Comparison of ENCODE assay signal across 14 cellular contexts in genomic region chr3:181782306-181782924, GRCh38.
DNase-seq lines count a peak whose midpoint lies in the region; FAIRE-seq lines count a peak whose summit lies in the region.
"Had no signal": no experiment of that assay in that cellular context is flagged by ENCODE, and none has a peak within 500 bp of the region (broad histone marks: within the 10 kb centered on the region; RNA-seq: fewer than 3 reads in every experiment).

No MANE protein-coding gene starts in this region.

- no peaks in the 10 kb centered on the region for H3K79me2 ChIP-seq in trophoblast cell (ENCODE audit: control insufficient read depth, insufficient read depth, low read length, poor library complexity)

- no peak overlapping the region for H2BK12ac ChIP-seq in neuronal stem cell (ENCODE audit: low read length)
- H2BK12ac ChIP-seq in trophoblast cell (ENCODE audit: low read length), result no peak overlapping the region

- H3K4ac ChIP-seq in neuronal stem cell (ENCODE audit: low read length) (no peak overlapping the region), trophoblast cell (ENCODE audit: low read depth, low read length) (no peak overlapping the region)

- DNase-seq in H4 (ENCODE audit: low spot score), result peak; percentile 76
- peak; percentile 79 for DNase-seq in RCC 7860 (ENCODE audit: low spot score)
- no peak for DNase-seq in epithelial cell of prostate (ENCODE audit: low read depth, low spot score)
- no peak for DNase-seq in neuronal stem cell (ENCODE audit: low spot score)
- DNase-seq in trophoblast cell, result no peak
- no peak for DNase-seq in NCI-H187 (lab: John Stamatoyannopoulos, UW)
- no peak for DNase-seq in caudate nucleus (lab: John Stamatoyannopoulos, UW)
- no peak for DNase-seq in NCI-H2107 treated with DMSO at 0.1 percent for 48 hours (lab: John Stamatoyannopoulos, UW; ENCODE audit: unreplicated experiment)
- DNase-seq: activated effector memory CD4-positive, alpha-beta T cell treated with Interleukin-2 at 50 U/mL for 16 hours; CD4-positive, alpha-beta T cell; dorsolateral prefrontal cortex; naive thymus-derived CD4-positive, alpha-beta T cell; NCI-H2107; SIG-M5 had no signal

- FAIRE-seq in RCC 7860 (lab: Jason Lieb, UNC), result peak; percentile 84

- no peak overlapping the region for H3K23ac ChIP-seq in neuronal stem cell (ENCODE audit: low read depth, low read length, poor library complexity)
- no peak overlapping the region for H3K23ac ChIP-seq in trophoblast cell (ENCODE audit: low read length)

- H4K12ac ChIP-seq in trophoblast cell (ENCODE audit: low read depth, low read length), result no peak overlapping the region

- no peak overlapping the region for H2BK5ac ChIP-seq in neuronal stem cell (ENCODE audit: low read length)
- H2BK5ac ChIP-seq in trophoblast cell (ENCODE audit: low read depth, low read length, poor library complexity), result no peak overlapping the region

- H3K9me3 ChIP-seq in neuronal stem cell (replicated peaks in 1 of 2; ENCODE audit: control insufficient read depth in 2 of 2, insufficient read depth in 1 of 2, low read depth in 1 of 2, low read length in 2 of 2) (no peaks in the 10 kb centered on the region), trophoblast cell (ENCODE audit: insufficient read depth, low read depth, low read length) (no peaks in the 10 kb centered on the region)

- H3K27me3 ChIP-seq in neuronal stem cell (ENCODE audit: control insufficient read depth in 3 of 3, insufficient read depth in 3 of 3, low read depth in 1 of 3, low read length in 3 of 3), result no peaks in the 10 kb centered on the region
- no peaks in the 10 kb centered on the region for H3K27me3 ChIP-seq in trophoblast cell (ENCODE audit: insufficient read depth, low read length)
- H3K27me3 ChIP-seq: dorsolateral prefrontal cortex had no signal

- H3K18ac ChIP-seq in neuronal stem cell (ENCODE audit: low read length) (no peak overlapping the region), trophoblast cell (ENCODE audit: low read length) (no peak overlapping the region)

- H3K27ac ChIP-seq in epithelial cell of prostate (peak overlapping the region; percentile 52), neuronal stem cell (replicated peaks; ENCODE audit: low read length) (no peak overlapping the region), trophoblast cell (ENCODE audit: low read depth, low read length) (no peak overlapping the region), caudate nucleus (ENCODE audit: low read depth, low read length) (no peak overlapping the region)
- H3K27ac ChIP-seq: dorsolateral prefrontal cortex had no signal

- H3K4me3 ChIP-seq in neuronal stem cell (ENCODE audit: low read length in 2 of 2) (no peak overlapping the region), trophoblast cell (ENCODE audit: low read depth, low read length) (no peak overlapping the region)
- H3K4me3 ChIP-seq: dorsolateral prefrontal cortex had no signal

- H3K4me2 ChIP-seq in neuronal stem cell (ENCODE audit: insufficient read depth, low read length, poor library complexity, severe bottlenecking) (no peak overlapping the region), trophoblast cell (ENCODE audit: low read length) (no peak overlapping the region)

- H2AK5ac ChIP-seq in neuronal stem cell (ENCODE audit: low read depth, low read length) (no peak overlapping the region), trophoblast cell (ENCODE audit: low read length) (no peak overlapping the region)

- no peak overlapping the region for H2BK15ac ChIP-seq in neuronal stem cell (ENCODE audit: low read length)

- no CpG with 5 or more reads among the region's 1 CpG for WGBS in neuronal stem cell (ENCODE audit: extremely low coverage in 2 of 2, insufficient read length in 2 of 2, insufficient replicate concordance in 1 of 2), 2 donors
- no CpG with 5 or more reads among the region's 1 CpG for WGBS in trophoblast cell (ENCODE audit: extremely low coverage, insufficient coverage, insufficient read length)

- no peaks in the 10 kb centered on the region for H3K36me3 ChIP-seq in neuronal stem cell (replicated peaks in 1 of 2; ENCODE audit: control insufficient read depth in 2 of 2, insufficient read depth in 2 of 2, low read length in 2 of 2)
- H3K36me3 ChIP-seq in trophoblast cell (ENCODE audit: control insufficient read depth in 1 of 2, insufficient read depth in 2 of 2, low read length in 2 of 2), result no peaks in the 10 kb centered on the region

- no peaks in the 10 kb centered on the region for H3K79me1 ChIP-seq in neuronal stem cell (ENCODE audit: low read depth, low read length)
- no peaks in the 10 kb centered on the region for H3K79me1 ChIP-seq in trophoblast cell (ENCODE audit: low read length)

- H3K14ac ChIP-seq in neuronal stem cell (ENCODE audit: low read length), result no peak overlapping the region
- H3K14ac ChIP-seq in trophoblast cell (ENCODE audit: low read length), result no peak overlapping the region

- H2AFZ ChIP-seq in neuronal stem cell (ENCODE audit: low read length), result peak overlapping the region; percentile 60
- no peak overlapping the region for H2AFZ ChIP-seq in trophoblast cell (ENCODE audit: insufficient read depth, low read length, poor library complexity)

- no peak overlapping the region for H4K91ac ChIP-seq in neuronal stem cell (ENCODE audit: low read depth, low read length, poor library complexity)
- no peak overlapping the region for H4K91ac ChIP-seq in trophoblast cell (ENCODE audit: low read depth, low read length)

- no peak overlapping the region for H2BK120ac ChIP-seq in neuronal stem cell (ENCODE audit: low read depth, low read length)
- no peak overlapping the region for H2BK120ac ChIP-seq in trophoblast cell (ENCODE audit: insufficient read depth, low read length, poor library complexity)

- H3K9ac ChIP-seq in neuronal stem cell (ENCODE audit: low read depth, low read length, poor library complexity) (no peak overlapping the region), trophoblast cell (ENCODE audit: low read length) (no peak overlapping the region)

- H3K4me1 ChIP-seq in neuronal stem cell (ENCODE audit: control insufficient read depth in 2 of 2, insufficient read depth in 1 of 2, low read depth in 1 of 2, low read length in 2 of 2), result peaks cover 4% of the 10 kb centered on the region in 2 donors
- no peaks in the 10 kb centered on the region for H3K4me1 ChIP-seq in trophoblast cell (ENCODE audit: control insufficient read depth in 1 of 2, insufficient read depth in 2 of 2, low read length in 2 of 2)

- H4K8ac ChIP-seq in neuronal stem cell (ENCODE audit: low read depth, low read length) (no peak overlapping the region), trophoblast cell (ENCODE audit: low read depth, low read length) (no peak overlapping the region)

Comparison
In these comparisons a context has a peak if more than half of its experiments do, and no peak if none do; other contexts are left out.
1. DNase-seq: peak in H4 (single experiment) and RCC 7860 (single experiment); none in epithelial cell of prostate (single experiment), neuronal stem cell (single experiment), trophoblast cell (0 of 2), NCI-H187 (0 of 2), caudate nucleus (0 of 61) and NCI-H2107 treated with DMSO at 0.1 percent for 48 hours (single experiment).